ENCODE assay signal across 17 cellular contexts in the genomic region with DNA sequence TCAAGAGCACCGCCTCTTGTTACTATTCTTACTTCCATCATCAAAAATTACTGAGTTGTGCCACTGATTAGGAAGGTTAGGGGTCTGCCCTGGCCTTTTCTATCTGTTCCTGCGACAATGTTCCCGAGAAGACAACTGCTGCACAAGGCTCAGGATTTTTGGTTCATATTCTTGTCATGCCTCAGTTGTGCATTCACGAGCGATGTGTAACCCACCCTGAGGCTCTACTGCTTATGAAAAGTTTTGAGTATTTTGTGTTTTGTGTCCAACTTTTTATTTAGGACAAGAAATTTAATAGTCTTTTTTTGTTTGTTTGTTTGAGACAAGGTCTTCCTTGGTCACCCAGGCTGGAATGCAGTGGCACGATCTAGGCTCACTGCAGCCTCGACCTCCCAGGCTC. TPM values are rescaled to one million over a fixed set of nuclear protein-coding genes. Genes with fewer than 3 reads are reported as not detected.
DNase-seq lines count a peak whose midpoint lies in the region; ATAC-seq and TF ChIP-seq lines count a peak whose summit lies in the region.
"Had no signal": no experiment of that assay in that cellular context is flagged by ENCODE, and none has a peak within 500 bp of the region (broad histone marks: within the 10 kb centered on the region; RNA-seq: fewer than 3 reads in every experiment).

No MANE protein-coding gene starts in this region.

- no peak overlapping the region for H2AFZ ChIP-seq in mammary epithelial cell (ENCODE audit: low read depth, low read length)
- no peak overlapping the region for H2AFZ ChIP-seq in PC-3 (ENCODE audit: low read length)

- POLR2A ChIA-PET in PC-3 (lab: Charles Lee; ENCODE audit: unreplicated experiment): no interaction called here

- intact Hi-C loops in breast epithelium (cut with DNase I; ENCODE audit: low total_unique reads): no loop called here
- intact Hi-C loops in mammary epithelial cell (cut with micrococcal nuclease): no loop called here
- intact Hi-C loops in sciatic nerve (cut with DNase I): no loop called here
- intact Hi-C loops in uterus (cut with DNase I; ENCODE audit: low total_unique reads): no loop called here
- intact Hi-C loops in PC-3 (cut with micrococcal nuclease): no loop called here

- H3K4me1 Mint-ChIP-seq in chondrocyte (ENCODE audit: low read depth): peaks cover 54% of the 10 kb centered on the region

- BruUV-seq in mammary epithelial cell (replicated peaks; lab: Mats Ljungman, UMichigan): no TSS peak
- BruUV-seq in PC-3 (replicated peaks; lab: Mats Ljungman, UMichigan): no TSS peak

- H3K27ac ChIP-seq in breast epithelium (peak overlapping the region; percentile 97), mammary epithelial cell (ENCODE audit: insufficient read depth, low read depth, low read length) (no peak overlapping the region), uterus (peak overlapping the region; percentile 96 to 98), PC-3 (ENCODE audit: low read length) (no peak overlapping the region)

- 97% methylated on average over 7 of the region's 7 CpGs for WGBS in mammary epithelial cell (ENCODE audit: low coverage, missing lambda C conversion rate)

- H3K79me2 ChIP-seq in mammary epithelial cell (ENCODE audit: insufficient read depth, low read length): no peaks in the 10 kb centered on the region
- H3K79me2 ChIP-seq in PC-3 (ENCODE audit: low read length): no peaks in the 10 kb centered on the region

- H3K4me2 ChIP-seq in mammary epithelial cell (ENCODE audit: insufficient read depth, low read depth, low read length): no peak overlapping the region
- H3K4me2 ChIP-seq in PC-3 (ENCODE audit: low read length): no peak overlapping the region

- DNase-seq in breast epithelium (ENCODE audit: low spot score in 2 of 2): no peak
- no peak for DNase-seq in mammary epithelial cell
- no peak for DNase-seq in chondrocyte (ENCODE audit: low spot score)
- DNase-seq in sciatic nerve (ENCODE audit: low spot score): peak; percentile 21
- DNase-seq in uterus: no peak
- no peak for DNase-seq in PC-3
- no peak for DNase-seq in hepatic stellate cell (ENCODE audit: low spot score)
- no peak for DNase-seq in AML-193 (lab: John Stamatoyannopoulos, UW)
- DNase-seq: activated CD4-positive, alpha-beta T cell treated with anti-CD3 and anti-CD28 coated beads for 48 hours; effector CD8-positive, alpha-beta T cell; hypothalamus; NCI-H1417 treated with DMSO at 0.1 percent for 48 hours; nucleus accumbens; stimulated activated CD4-positive, alpha-beta T cell treated with anti-CD3 and anti-CD28 coated beads, Interleukin-4, amount 100 ng/mL, for 4 hours; stimulated activated CD8-positive, alpha-beta memory T cell treated with anti-CD3 and anti-CD28 coated beads, Interleukin-4, amount 100 ng/mL, for 48 hours had no signal

- peaks cover 2% of the 10 kb centered on the region for H3K36me3 Mint-ChIP-seq in chondrocyte (ENCODE audit: low read depth)

- dilution Hi-C loops in mammary epithelial cell (cut with HindIII; ENCODE audit: low sequenced_read_pairs): no loop called here

- H3K36me3 ChIP-seq in breast epithelium (no peaks in the 10 kb centered on the region), mammary epithelial cell (ENCODE audit: insufficient read depth, low read length) (no peaks in the 10 kb centered on the region), uterus (no peaks in the 10 kb centered on the region), PC-3 (ENCODE audit: low read depth, low read length) (peaks cover 5% of the 10 kb centered on the region; the same call in 1 of the 2 replicates)

- H3K4me1 ChIP-seq in breast epithelium: peaks cover 19 to 43% of the 10 kb centered on the region in 2 donors
- peaks cover 48% of the 10 kb centered on the region for H3K4me1 ChIP-seq in mammary epithelial cell (ENCODE audit: insufficient read depth, low read length)
- H3K4me1 ChIP-seq in uterus: peaks cover 22 to 25% of the 10 kb centered on the region in 2 donors
- peaks cover 51% of the 10 kb centered on the region for H3K4me1 ChIP-seq in PC-3 (ENCODE audit: insufficient read depth, low read length)

- in situ Hi-C loops in mammary epithelial cell (cut with MboI; ENCODE audit: low sequenced_read_pairs in 2 of 2): no loop called here

- no peaks in the 10 kb centered on the region for H3K27me3 ChIP-seq in breast epithelium
- no peaks in the 10 kb centered on the region for H3K27me3 ChIP-seq in mammary epithelial cell (ENCODE audit: insufficient read depth, low read length)
- H3K27me3 ChIP-seq in uterus: no peaks in the 10 kb centered on the region
- no peaks in the 10 kb centered on the region for H3K27me3 ChIP-seq in PC-3 (ENCODE audit: low read length)

- H3K9me2 ChIP-seq in PC-3 (replicated peaks; ENCODE audit: low read length): no peaks in the 10 kb centered on the region

- ATAC-seq in sciatic nerve: no peak
- no peak for ATAC-seq in PC-3
- ATAC-seq: activated naive CD4-positive, alpha-beta T cell treated with anti-CD3 and anti-CD28 coated beads, Interleukin-2, amount 50 U/mL, for 72 hours; mucosa of descending colon had no signal

- H3K27ac Mint-ChIP-seq in chondrocyte (ENCODE audit: unreplicated experiment): peak overlapping the region; percentile 12
- H3K27ac Mint-ChIP-seq: activated naive CD4-positive, alpha-beta T cell treated with anti-CD3 and anti-CD28 coated beads, Interleukin-2, amount 50 U/mL, for 72 hours had no signal

- H4K20me1 ChIP-seq in mammary epithelial cell (ENCODE audit: insufficient read depth, low read length): no peaks in the 10 kb centered on the region
- H4K20me1 ChIP-seq in PC-3 (ENCODE audit: low read length): no peaks in the 10 kb centered on the region

- no peaks in the 10 kb centered on the region for H3K27me3 Mint-ChIP-seq in chondrocyte (ENCODE audit: low read depth)

- TF ChIP-seq POLR2A in breast epithelium (IDR thresholded peaks at IDR 0.05) (no peak), uterus (IDR thresholded peaks at IDR 0.05) (no peak)

- no peak overlapping the region for H3K4me3 Mint-ChIP-seq in chondrocyte (ENCODE audit: unreplicated experiment)

- CTCF ChIA-PET in mammary epithelial cell (lab: Charles Lee; ENCODE audit: low non-redundant PET) (no interaction called here), PC-3 (lab: Charles Lee) (no interaction called here)

- H3K9ac ChIP-seq in mammary epithelial cell (ENCODE audit: insufficient read depth, low read length) (no peak overlapping the region), PC-3 (ENCODE audit: low read length) (no peak overlapping the region)

- TF ChIP-seq CTCF in breast epithelium (IDR thresholded peaks at IDR 0.05) (no peak), mammary epithelial cell (conservative IDR thresholded peaks at IDR 0.05 in 1 of 2, IDR thresholded peaks at IDR 0.05 in 1 of 2; ENCODE audit: extremely low read depth in 1 of 2, insufficient read depth in 1 of 2, low read depth in 1 of 2, low read length in 2 of 2) (no peak), chondrocyte (IDR thresholded peaks at IDR 0.05) (no peak), uterus (IDR thresholded peaks at IDR 0.05) (no peak), PC-3 (conservative IDR thresholded peaks at IDR 0.05; ENCODE audit: low read depth, low read length) (no peak)

- H3K4me3 ChIP-seq in breast epithelium (no peak overlapping the region), mammary epithelial cell (replicated peaks in 1 of 3; ENCODE audit: insufficient read depth in 1 of 3, low read depth in 2 of 3, low read length in 3 of 3) (no peak overlapping the region), uterus (no peak overlapping the region), PC-3 (ENCODE audit: low read length) (no peak overlapping the region)
- H3K4me3 ChIP-seq: mucosa of descending colon had no signal

- H3K9me3 ChIP-seq in breast epithelium (no peaks in the 10 kb centered on the region), mammary epithelial cell (replicated peaks; ENCODE audit: insufficient read depth, low read length) (peaks cover 9% of the 10 kb centered on the region), uterus (no peaks in the 10 kb centered on the region), PC-3 (ENCODE audit: low read length) (peaks cover 6% of the 10 kb centered on the region)
- H3K9me3 ChIP-seq: mucosa of descending colon had no signal

- peaks cover 8% of the 10 kb centered on the region for H3K9me3 Mint-ChIP-seq in chondrocyte (ENCODE audit: low read depth)

- H3F3A ChIP-seq in PC-3 (ENCODE audit: low read length, unreplicated experiment): peaks cover 20% of the 10 kb centered on the region

RNA-seq across cellular contexts. Expression of a gene that starts 23.1 kb away (rescaled TPM):
- total RNA-seq in breast epithelium (100 to 1,000 TPM; 293 to 580 (median 571) TPM), mammary epithelial cell (100 to 1,000 TPM; 138 to 232 TPM), chondrocyte (53.5 to 56.2 TPM (median 54.1 TPM) in 3 replicates), sciatic nerve (229 TPM), uterus (100 to 1,000 TPM in 3 of 4 donors, 10 to 100 TPM in 1; 71.9 to 486 (median 216) TPM), PC-3 (2014; rRNA removed) (317 and 333 TPM in 2 replicates)
- polyA plus RNA-seq in mammary epithelial cell: 156 TPM
- 47.3 TPM for polyA minus RNA-seq in mammary epithelial cell

RNA-seq across cellular contexts. Expression of a gene that starts 54.5 kb away (rescaled TPM):
- total RNA-seq in breast epithelium (10 to 100 TPM; 37.7 to 60.4 (median 39.4) TPM), mammary epithelial cell (100 to 1,000 TPM in 1 of 2 donors, 10 to 100 TPM in 1; 48.2 to 108 TPM), chondrocyte (85.0 to 91.7 TPM (median 87.3 TPM) in 3 replicates), sciatic nerve (91.1 TPM), uterus (10 to 100 TPM in 3 of 4 donors, 1 to 10 TPM in 1; 8.5 to 88.7 (median 27.9) TPM), PC-3 (2014; rRNA removed) (73.9 and 75.9 TPM in 2 replicates)
- 134 TPM for polyA plus RNA-seq in mammary epithelial cell
- polyA minus RNA-seq in mammary epithelial cell: 100 TPM

Comparison
In these comparisons a context has a peak if more than half of its experiments do, and no peak if none do; other contexts are left out.
1. H3K27ac ChIP-seq: peak in breast epithelium (2 of 2) and uterus (2 of 2); none in mammary epithelial cell (single experiment) and PC-3 (single experiment).